ENCODE assay signal across 1 cellular context in genomic region chr16:68319185-68319908, GRCh38.
TF ChIP-seq lines count a peak whose summit lies in the region.

No MANE protein-coding gene starts in this region.

TF ChIP-seq in GM12878, 131 proteins besides CTCF, POLR2A, EP300 and RAD21 (continued from another document and continues in another):
- TF ChIP-seq E2F8 (IDR thresholded peaks at IDR 0.05; ENCODE audit: low read depth, partially characterized antibody), result no peak
- TF ChIP-seq ZBTB11 (CRISPR knock-in tag; IDR thresholded peaks at IDR 0.05), result no peak
- peak; percentile 64 to 80; a peak in 3 of 4 replicates for TF ChIP-seq IKZF2 (IDR thresholded peaks at IDR 0.05)
- TF ChIP-seq TCF7 (IDR thresholded peaks at IDR 0.05; ENCODE audit: borderline replicate concordance), result no peak
- TF ChIP-seq REST (IDR thresholded peaks at IDR 0.05; ENCODE audit: low read depth, low read length), result no peak
- peak; percentile 16 for TF ChIP-seq SKIL (IDR thresholded peaks at IDR 0.05; ENCODE audit: low read depth, poor library complexity, severe bottlenecking)
- TF ChIP-seq E4F1 (IDR thresholded peaks at IDR 0.05; ENCODE audit: borderline replicate concordance, partially characterized antibody), result no peak
- TF ChIP-seq NR2C2 (IDR thresholded peaks at IDR 0.05; ENCODE audit: borderline replicate concordance, control insufficient read depth, insufficient read length, low read depth), result no peak
- 0 out of 2 replicates have a peak, but pooled peaks have one; percentile 5 for TF ChIP-seq SMC3 (IDR thresholded peaks at IDR 0.05; ENCODE audit: borderline replicate concordance, low read length)
- peak; percentile 83 for TF ChIP-seq RUNX3 (IDR thresholded peaks at IDR 0.05; ENCODE audit: low read length)
- no peak for TF ChIP-seq MYC (IDR thresholded peaks at IDR 0.05; ENCODE audit: insufficient read depth, insufficient read length, insufficient replicate concordance, low read length, severe bottlenecking)
- no peak for TF ChIP-seq HDAC2 (IDR thresholded peaks at IDR 0.05)
- no peak for TF ChIP-seq ZBTB33 (IDR thresholded peaks at IDR 0.05)
- TF ChIP-seq RELB (IDR thresholded peaks at IDR 0.05; ENCODE audit: low read depth), result peak; percentile 89
- no peak for TF ChIP-seq ZZZ3 (IDR thresholded peaks at IDR 0.05; ENCODE audit: control insufficient read depth, insufficient read length, low read depth)
- peak; percentile 16; the same call in 1 of the 2 replicates for TF ChIP-seq ZNF687 (IDR thresholded peaks at IDR 0.05)
- no peak for TF ChIP-seq KLF5 (IDR thresholded peaks at IDR 0.05; ENCODE audit: partially characterized antibody)
- TF ChIP-seq CREB1 (IDR thresholded peaks at IDR 0.05; ENCODE audit: low read depth), result peak; percentile 76
- no peak for TF ChIP-seq CBX3 (IDR thresholded peaks at IDR 0.05; ENCODE audit: borderline replicate concordance, low read depth)
- TF ChIP-seq WRNIP1 (IDR thresholded peaks at IDR 0.05; ENCODE audit: borderline replicate concordance, low read depth, low read length), result no peak
- TF ChIP-seq HSF1 (IDR thresholded peaks at IDR 0.05; ENCODE audit: low read depth, low read length), result no peak
